Comparison of ENCODE assay signal across 28 cellular contexts in genomic region chr11:13102575-13102840, GRCh38.
"Had no signal": no experiment of that assay in that cellular context is flagged by ENCODE, and none has a peak within 500 bp of the region (broad histone marks: within the 10 kb centered on the region; RNA-seq: fewer than 3 reads in every experiment).

No MANE protein-coding gene starts in this region.

- H3K4me1 Mint-ChIP-seq: immature natural killer cell; natural killer cell; stimulated activated effector memory CD8-positive, alpha-beta T cell treated with anti-CD3 and anti-CD28 coated beads, Interleukin-12 subunit alpha, Interleukin-12 subunit beta, amount 100 ng/mL, for 72 hours; stimulated activated naive CD8-positive, alpha-beta T cell treated with anti-CD3 and anti-CD28 coated beads, Interleukin-15, amount 100 ng/mL, for 72 hours; T-cell had no signal

- H3K4me1 ChIP-seq: adrenal gland, ascending aorta, left lung, right lobe of liver, tibial artery had no signal

- H3K4me3 Mint-ChIP-seq: activated naive CD8-positive, alpha-beta T cell; activated T-cell treated with anti-CD3 and anti-CD28 coated beads, Interleukin-2, amount 50 U/mL, for 4 hours; immature natural killer cell; natural killer cell; stimulated activated effector memory CD8-positive, alpha-beta T cell treated with anti-CD3 and anti-CD28 coated beads, Interleukin-12 subunit alpha, Interleukin-12 subunit beta, amount 100 ng/mL, for 72 hours; stimulated activated naive CD8-positive, alpha-beta T cell treated with anti-CD3 and anti-CD28 coated beads, Interleukin-15, amount 100 ng/mL, for 72 hours; T-cell; T-helper 2 cell treated with Interferon-gamma antibody and Interleukin-4, amounts not matched to agents 5 μg/mL and 100 μg/mL, for 36 hours had no signal

- H3K9me3 Mint-ChIP-seq: activated T-cell treated with anti-CD3 and anti-CD28 coated beads, Interleukin-2, amount 50 U/mL, for 4 hours; activated T-helper 2 cell treated with anti-CD3 and anti-CD28 coated beads, Interferon-gamma antibody, Interleukin-2, Interleukin-4, amounts not matched to agents 10 μg/mL and 5 μg/mL and 100 μg/mL, durations not matched to agents 14 hours and 24 hours and 36 hours; natural killer cell; stimulated activated effector memory CD8-positive, alpha-beta T cell treated with anti-CD3 and anti-CD28 coated beads, Interleukin-12 subunit alpha, Interleukin-12 subunit beta, amount 100 ng/mL, for 72 hours; stimulated activated naive CD8-positive, alpha-beta T cell treated with anti-CD3 and anti-CD28 coated beads, Interleukin-15, amount 100 ng/mL, for 72 hours; T-cell; T-helper 2 cell treated with Interferon-gamma antibody and Interleukin-4, amounts not matched to agents 5 μg/mL and 100 μg/mL, for 36 hours had no signal

- H3K9ac ChIP-seq: parathyroid adenoma had no signal

- H3K27ac Mint-ChIP-seq: activated naive CD8-positive, alpha-beta T cell; activated T-helper 2 cell treated with anti-CD3 and anti-CD28 coated beads, Interferon-gamma antibody, Interleukin-2, Interleukin-4, amounts not matched to agents 10 μg/mL and 5 μg/mL and 100 μg/mL, durations not matched to agents 14 hours and 24 hours and 36 hours; immature natural killer cell; natural killer cell; stimulated activated effector memory CD8-positive, alpha-beta T cell treated with anti-CD3 and anti-CD28 coated beads, Interleukin-12 subunit alpha, Interleukin-12 subunit beta, amount 100 ng/mL, for 72 hours; stimulated activated naive CD8-positive, alpha-beta T cell treated with anti-CD3 and anti-CD28 coated beads, Interleukin-15, amount 100 ng/mL, for 72 hours; T-cell; T-helper 2 cell treated with Interferon-gamma antibody and Interleukin-4, amounts not matched to agents 5 μg/mL and 100 μg/mL, for 36 hours had no signal

- H3K79me2 ChIP-seq: parathyroid adenoma had no signal

- H3K9me3 ChIP-seq: adrenal gland, ascending aorta, esophagus squamous epithelium, heart right ventricle, left lung, right lobe of liver, tibial artery had no signal

- H3K27me3 ChIP-seq: adrenal gland, ascending aorta, esophagus squamous epithelium, left lung, right lobe of liver had no signal

- H3K36me3 ChIP-seq: adrenal gland, ascending aorta, esophagus squamous epithelium, heart right ventricle, left lung, right lobe of liver, tibial artery had no signal

- ATAC-seq: activated T-cell treated with anti-CD3 and anti-CD28 coated beads, Interleukin-2, amount 50 U/mL, for 4 hours; heart right ventricle; left lung; natural killer cell; right lobe of liver; stimulated activated effector memory CD8-positive, alpha-beta T cell treated with anti-CD3 and anti-CD28 coated beads, Interleukin-12 subunit alpha, Interleukin-12 subunit beta, amount 100 ng/mL, for 72 hours; stimulated activated naive CD8-positive, alpha-beta T cell treated with anti-CD3 and anti-CD28 coated beads, Interleukin-15, amount 100 ng/mL, for 72 hours; T-cell had no signal

- H3K4me3 ChIP-seq: adrenal gland, ascending aorta, esophagus squamous epithelium, heart right ventricle, left lung, lung, right lobe of liver, skin epidermis, tibial artery had no signal

- DNase-seq: activated CD4-positive, alpha-beta T cell treated with anti-CD3 and anti-CD28 coated beads for 1 hour; activated CD4-positive, alpha-beta T cell treated with anti-CD3 and anti-CD28 coated beads, Interleukin-2, amount 50 U/mL, for 1 hour; activated naive CD4-positive, alpha-beta T cell; activated T-cell treated with anti-CD3 and anti-CD28 coated beads, Interleukin-2, amount 50 U/mL, for 4 hours; adrenal gland; central memory CD4-positive, alpha-beta T cell; dermis blood vessel endothelial cell; effector memory CD4-positive, alpha-beta T cell; esophagus squamous epithelium; heart right ventricle; immature natural killer cell; left lung; natural killer cell; right lobe of liver; stimulated activated CD4-positive, alpha-beta T cell treated with anti-CD3 and anti-CD28 coated beads, Interleukin-1b, Interleukin-23, amount 100 ng/mL, for 48 hours; stimulated activated naive CD8-positive, alpha-beta T cell treated with anti-CD3 and anti-CD28 coated beads, Interleukin-15, amount 100 ng/mL, for 72 hours; T-cell; tibial artery had no signal

- H3K36me3 Mint-ChIP-seq: activated naive CD8-positive, alpha-beta T cell; immature natural killer cell; natural killer cell; stimulated activated effector memory CD8-positive, alpha-beta T cell treated with anti-CD3 and anti-CD28 coated beads, Interleukin-12 subunit alpha, Interleukin-12 subunit beta, amount 100 ng/mL, for 72 hours; T-cell had no signal

- H3K27ac ChIP-seq: adrenal gland, ascending aorta, esophagus squamous epithelium, heart right ventricle, left lung, parathyroid adenoma, right lobe of liver, tibial artery, VCaP had no signal

- H2AFZ ChIP-seq: parathyroid adenoma had no signal

- FAIRE-seq: urothelium cell line had no signal
